ENCODE assay signal across 15 cellular contexts in the genomic region with DNA sequence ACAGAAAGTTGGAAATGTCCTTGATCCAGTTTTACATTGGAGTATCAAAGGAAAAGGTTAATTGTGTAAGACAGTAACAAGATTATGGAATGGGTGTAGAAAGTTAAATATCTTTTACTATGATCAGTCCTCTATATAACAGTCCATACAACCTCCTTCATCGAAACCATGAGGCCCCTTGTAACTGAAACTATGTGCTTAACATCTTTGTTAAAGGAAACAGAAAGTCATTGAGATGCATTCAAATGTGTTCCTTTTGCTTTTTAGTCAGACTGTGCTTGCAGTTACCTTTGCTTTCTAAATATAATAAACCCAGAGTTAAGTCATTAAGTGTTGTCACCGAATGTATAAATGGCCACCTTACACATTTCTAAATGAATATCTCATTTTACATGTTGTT.
DNase-seq lines count a peak whose midpoint lies in the region; ATAC-seq and TF ChIP-seq lines count a peak whose summit lies in the region.
"Had no signal": no experiment of that assay in that cellular context is flagged by ENCODE, and none has a peak within 500 bp of the region (broad histone marks: within the 10 kb centered on the region; RNA-seq: fewer than 3 reads in every experiment).

No MANE protein-coding gene starts in this region.

- H3K27me3 ChIP-seq in GM23338 (ENCODE audit: insufficient read depth), result no peaks in the 10 kb centered on the region

- no peaks in the 10 kb centered on the region for H3K9me2 ChIP-seq in GM23338 (ENCODE audit: insufficient read depth)

- H3K27ac Mint-ChIP-seq in GM23338 (peak overlapping the region; percentile 50; the same call in 1 of the 2 replicates), osteocyte (ENCODE audit: unreplicated experiment) (no peak overlapping the region)
- H3K27ac Mint-ChIP-seq: activated T-helper 17 cell treated with anti-CD3 and anti-CD28 coated beads, Interleukin-2, amount 50 U/mL, for 72 hours; CD14-positive monocyte had no signal

- H3K4me3 ChIP-seq in GM23338, result no peak overlapping the region

- no peaks in the 10 kb centered on the region for H3F3A ChIP-seq in GM23338 (replicated peaks; ENCODE audit: low read depth)

- DNase-seq in GM23338 (ENCODE audit: low spot score), result no peak
- DNase-seq in osteocyte (ENCODE audit: extremely low spot score, unreplicated experiment), result no peak
- no peak for DNase-seq in amygdala (lab: John Stamatoyannopoulos, UW)
- DNase-seq: NCI-H1092; RPMI8226; stimulated activated CD4-positive, alpha-beta T cell treated with anti-CD3 and anti-CD28 coated beads, Interleukin-4, amount 100 ng/mL, for 24 hours had no signal

- ATAC-seq in GM19025 (IDR thresholded peaks at IDR 0.05; ENCODE audit: low read depth, unreplicated experiment) (peak; percentile 51), GM23338 (no peak), HG03432 (IDR thresholded peaks at IDR 0.05; ENCODE audit: unreplicated experiment) (peak; percentile 100), GM21737 (IDR thresholded peaks at IDR 0.05; ENCODE audit: unreplicated experiment) (no peak), GM19328 (IDR thresholded peaks at IDR 0.05; ENCODE audit: unreplicated experiment) (no peak)
- ATAC-seq: activated T-helper 17 cell treated with anti-CD3 and anti-CD28 coated beads, Interleukin-2, amount 50 U/mL, for 72 hours; HCT116; left lobe of liver had no signal

- H4K20me1 ChIP-seq in GM23338 (replicated peaks; ENCODE audit: insufficient read depth), result no peaks in the 10 kb centered on the region

- H3K4me2 ChIP-seq in GM23338, result peak overlapping the region; percentile 46

- H3K36me3 ChIP-seq in GM23338 (ENCODE audit: insufficient read depth), result no peaks in the 10 kb centered on the region

- no peak overlapping the region for H3K27ac ChIP-seq in GM23338 (ENCODE audit: low read depth)
- H3K27ac ChIP-seq: VCaP had no signal

- H3K4me1 Mint-ChIP-seq in GM23338 (peaks cover 23% of the 10 kb centered on the region), osteocyte (ENCODE audit: unreplicated experiment) (peaks cover 28% of the 10 kb centered on the region)
- H3K4me1 Mint-ChIP-seq: activated T-helper 17 cell treated with anti-CD3 and anti-CD28 coated beads, Interleukin-2, amount 50 U/mL, for 72 hours; CD14-positive monocyte had no signal

- TF ChIP-seq CTCF in GM23338 (conservative IDR thresholded peaks at IDR 0.05; ENCODE audit: low read depth in 2 of 2) (no peak), osteocyte (IDR thresholded peaks at IDR 0.05) (no peak)

- H3K36me3 Mint-ChIP-seq in GM23338 (ENCODE audit: low read depth) (peaks cover 11% of the 10 kb centered on the region; the same call in 2 of the 3 replicates), osteocyte (ENCODE audit: unreplicated experiment) (no peaks in the 10 kb centered on the region)
- H3K36me3 Mint-ChIP-seq: CD14-positive monocyte had no signal

- no peaks in the 10 kb centered on the region for H3K79me2 ChIP-seq in GM23338 (replicated peaks; ENCODE audit: insufficient read depth)

- peaks cover 6% of the 10 kb centered on the region for H3K27me3 Mint-ChIP-seq in GM23338 (ENCODE audit: insufficient read depth, low read depth, poor library complexity)
- H3K27me3 Mint-ChIP-seq in osteocyte (ENCODE audit: unreplicated experiment), result no peaks in the 10 kb centered on the region
- H3K27me3 Mint-ChIP-seq: activated T-helper 17 cell treated with anti-CD3 and anti-CD28 coated beads, Interleukin-2, amount 50 U/mL, for 72 hours had no signal

- H3K9me3 Mint-ChIP-seq in GM23338, result no peaks in the 10 kb centered on the region
- peaks cover 3% of the 10 kb centered on the region for H3K9me3 Mint-ChIP-seq in osteocyte (ENCODE audit: unreplicated experiment)

- H2AFZ ChIP-seq in GM23338, result peak overlapping the region; percentile 3; the same call in 1 of the 2 replicates

- H3K4me3 Mint-ChIP-seq in GM23338 (no peak overlapping the region), osteocyte (ENCODE audit: unreplicated experiment) (no peak overlapping the region)
- H3K4me3 Mint-ChIP-seq: activated T-helper 17 cell treated with anti-CD3 and anti-CD28 coated beads, Interleukin-2, amount 50 U/mL, for 72 hours; CD14-positive monocyte had no signal

- H3K4me1 ChIP-seq in GM23338 (ENCODE audit: insufficient read depth), result peaks cover 30% of the 10 kb centered on the region

TF ChIP-seq in GM23338, 12 proteins besides CTCF, POLR2A, EP300 and RAD21 (continues in another document):
- no peak for TF ChIP-seq CREB1 (CRISPR knock-in tag; IDR thresholded peaks at IDR 0.05; ENCODE audit: low read depth)
- TF ChIP-seq EZH2phosphoT487 (IDR thresholded peaks at IDR 0.05; ENCODE audit: unreplicated experiment), result no peak
- TF ChIP-seq POLR2AphosphoS5 (IDR thresholded peaks at IDR 0.05; ENCODE audit: low read depth), result no peak
- TF ChIP-seq JUNB (IDR thresholded peaks at IDR 0.05; ENCODE audit: unreplicated experiment), result no peak
- TF ChIP-seq, protein P1, sequence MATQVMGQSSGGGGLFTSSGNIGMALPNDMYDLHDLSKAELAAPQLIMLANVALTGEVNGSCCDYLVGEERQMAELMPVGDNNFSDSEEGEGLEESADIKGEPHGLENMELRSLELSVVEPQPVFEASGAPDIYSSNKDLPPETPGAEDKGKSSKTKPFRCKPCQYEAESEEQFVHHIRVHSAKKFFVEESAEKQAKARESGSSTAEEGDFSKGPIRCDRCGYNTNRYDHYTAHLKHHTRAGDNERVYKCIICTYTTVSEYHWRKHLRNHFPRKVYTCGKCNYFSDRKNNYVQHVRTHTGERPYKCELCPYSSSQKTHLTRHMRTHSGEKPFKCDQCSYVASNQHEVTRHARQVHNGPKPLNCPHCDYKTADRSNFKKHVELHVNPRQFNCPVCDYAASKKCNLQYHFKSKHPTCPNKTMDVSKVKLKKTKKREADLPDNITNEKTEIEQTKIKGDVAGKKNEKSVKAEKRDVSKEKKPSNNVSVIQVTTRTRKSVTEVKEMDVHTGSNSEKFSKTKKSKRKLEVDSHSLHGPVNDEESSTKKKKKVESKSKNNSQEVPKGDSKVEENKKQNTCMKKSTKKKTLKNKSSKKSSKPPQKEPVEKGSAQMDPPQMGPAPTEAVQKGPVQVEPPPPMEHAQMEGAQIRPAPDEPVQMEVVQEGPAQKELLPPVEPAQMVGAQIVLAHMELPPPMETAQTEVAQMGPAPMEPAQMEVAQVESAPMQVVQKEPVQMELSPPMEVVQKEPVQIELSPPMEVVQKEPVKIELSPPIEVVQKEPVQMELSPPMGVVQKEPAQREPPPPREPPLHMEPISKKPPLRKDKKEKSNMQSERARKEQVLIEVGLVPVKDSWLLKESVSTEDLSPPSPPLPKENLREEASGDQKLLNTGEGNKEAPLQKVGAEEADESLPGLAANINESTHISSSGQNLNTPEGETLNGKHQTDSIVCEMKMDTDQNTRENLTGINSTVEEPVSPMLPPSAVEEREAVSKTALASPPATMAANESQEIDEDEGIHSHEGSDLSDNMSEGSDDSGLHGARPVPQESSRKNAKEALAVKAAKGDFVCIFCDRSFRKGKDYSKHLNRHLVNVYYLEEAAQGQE (IDR thresholded peaks at IDR 0.05; ENCODE audit: unreplicated experiment), result no peak
- TF ChIP-seq, protein P2, sequence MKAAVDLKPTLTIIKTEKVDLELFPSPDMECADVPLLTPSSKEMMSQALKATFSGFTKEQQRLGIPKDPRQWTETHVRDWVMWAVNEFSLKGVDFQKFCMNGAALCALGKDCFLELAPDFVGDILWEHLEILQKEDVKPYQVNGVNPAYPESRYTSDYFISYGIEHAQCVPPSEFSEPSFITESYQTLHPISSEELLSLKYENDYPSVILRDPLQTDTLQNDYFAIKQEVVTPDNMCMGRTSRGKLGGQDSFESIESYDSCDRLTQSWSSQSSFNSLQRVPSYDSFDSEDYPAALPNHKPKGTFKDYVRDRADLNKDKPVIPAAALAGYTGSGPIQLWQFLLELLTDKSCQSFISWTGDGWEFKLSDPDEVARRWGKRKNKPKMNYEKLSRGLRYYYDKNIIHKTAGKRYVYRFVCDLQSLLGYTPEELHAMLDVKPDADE (IDR thresholded peaks at IDR 0.05), result no peak

Comparison
In these comparisons a context has a peak if more than half of its experiments do, and no peak if none do; other contexts are left out.
1. ATAC-seq: peak in GM19025 (single experiment) and HG03432 (single experiment); none in GM23338 (single experiment), GM21737 (single experiment) and GM19328 (single experiment).